1 cellular context compared by ENCODE assay signal in the genomic region with DNA sequence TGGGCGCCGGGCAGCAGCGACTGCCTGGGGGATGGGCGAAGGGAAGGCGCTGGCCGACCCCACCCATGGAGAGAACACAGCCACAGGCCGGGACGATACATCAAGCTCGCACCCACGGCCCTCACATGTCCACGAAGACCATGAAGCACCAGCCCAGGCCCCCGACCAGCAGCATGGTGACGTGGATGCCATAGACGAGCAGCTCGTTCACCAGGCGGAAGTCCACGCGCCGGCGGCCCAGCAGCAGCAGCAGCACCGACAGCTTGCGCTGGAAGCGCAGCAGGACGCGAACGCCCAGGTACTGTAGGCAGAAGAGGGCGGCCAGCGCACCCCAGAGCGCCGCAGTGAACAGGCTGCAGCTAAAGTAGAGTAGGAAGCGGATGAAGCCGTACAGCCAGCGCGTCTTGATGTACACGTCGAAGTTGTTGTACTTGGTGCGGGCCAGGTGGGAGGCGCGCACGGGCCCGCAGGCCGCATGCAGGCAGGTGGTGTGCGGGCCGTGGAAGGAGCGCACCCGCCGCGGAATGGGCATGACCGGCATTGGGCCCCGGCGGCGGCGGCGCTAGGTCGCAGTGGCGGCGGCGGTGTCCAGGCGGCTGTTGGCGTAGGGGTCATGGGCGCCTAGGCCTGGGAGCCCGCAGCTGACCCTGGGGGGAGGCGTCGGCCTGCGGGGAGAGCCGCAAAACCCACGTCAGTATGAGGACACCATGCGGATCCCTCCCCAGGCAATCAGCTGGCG.
TF ChIP-seq lines count a peak whose summit lies in the region.

No MANE protein-coding gene starts in this region.

TF ChIP-seq in GM12878, 131 proteins besides CTCF, POLR2A, EP300 and RAD21:
- no peak for TF ChIP-seq ATF7 (IDR thresholded peaks at IDR 0.05; ENCODE audit: low read depth)
- TF ChIP-seq, protein P1, sequence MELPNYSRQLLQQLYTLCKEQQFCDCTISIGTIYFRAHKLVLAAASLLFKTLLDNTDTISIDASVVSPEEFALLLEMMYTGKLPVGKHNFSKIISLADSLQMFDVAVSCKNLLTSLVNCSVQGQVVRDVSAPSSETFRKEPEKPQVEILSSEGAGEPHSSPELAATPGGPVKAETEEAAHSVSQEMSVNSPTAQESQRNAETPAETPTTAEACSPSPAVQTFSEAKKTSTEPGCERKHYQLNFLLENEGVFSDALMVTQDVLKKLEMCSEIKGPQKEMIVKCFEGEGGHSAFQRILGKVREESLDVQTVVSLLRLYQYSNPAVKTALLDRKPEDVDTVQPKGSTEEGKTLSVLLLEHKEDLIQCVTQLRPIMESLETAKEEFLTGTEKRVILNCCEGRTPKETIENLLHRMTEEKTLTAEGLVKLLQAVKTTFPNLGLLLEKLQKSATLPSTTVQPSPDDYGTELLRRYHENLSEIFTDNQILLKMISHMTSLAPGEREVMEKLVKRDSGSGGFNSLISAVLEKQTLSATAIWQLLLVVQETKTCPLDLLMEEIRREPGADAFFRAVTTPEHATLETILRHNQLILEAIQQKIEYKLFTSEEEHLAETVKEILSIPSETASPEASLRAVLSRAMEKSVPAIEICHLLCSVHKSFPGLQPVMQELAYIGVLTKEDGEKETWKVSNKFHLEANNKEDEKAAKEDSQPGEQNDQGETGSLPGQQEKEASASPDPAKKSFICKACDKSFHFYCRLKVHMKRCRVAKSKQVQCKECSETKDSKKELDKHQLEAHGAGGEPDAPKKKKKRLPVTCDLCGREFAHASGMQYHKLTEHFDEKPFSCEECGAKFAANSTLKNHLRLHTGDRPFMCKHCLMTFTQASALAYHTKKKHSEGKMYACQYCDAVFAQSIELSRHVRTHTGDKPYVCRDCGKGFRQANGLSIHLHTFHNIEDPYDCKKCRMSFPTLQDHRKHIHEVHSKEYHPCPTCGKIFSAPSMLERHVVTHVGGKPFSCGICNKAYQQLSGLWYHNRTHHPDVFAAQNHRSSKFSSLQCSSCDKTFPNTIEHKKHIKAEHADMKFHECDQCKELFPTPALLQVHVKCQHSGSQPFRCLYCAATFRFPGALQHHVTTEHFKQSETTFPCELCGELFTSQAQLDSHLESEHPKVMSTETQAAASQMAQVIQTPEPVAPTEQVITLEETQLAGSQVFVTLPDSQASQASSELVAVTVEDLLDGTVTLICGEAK (IDR thresholded peaks at IDR 0.05; ENCODE audit: borderline replicate concordance), result no peak
- TF ChIP-seq SIX5 (IDR thresholded peaks at IDR 0.05; ENCODE audit: low read depth, low read length, severe bottlenecking), result no peak
- TF ChIP-seq SMAD5 (IDR thresholded peaks at IDR 0.05; ENCODE audit: low read depth), result no peak
- no peak for TF ChIP-seq CREM (IDR thresholded peaks at IDR 0.05; ENCODE audit: low read depth)
- TF ChIP-seq, protein P2, sequence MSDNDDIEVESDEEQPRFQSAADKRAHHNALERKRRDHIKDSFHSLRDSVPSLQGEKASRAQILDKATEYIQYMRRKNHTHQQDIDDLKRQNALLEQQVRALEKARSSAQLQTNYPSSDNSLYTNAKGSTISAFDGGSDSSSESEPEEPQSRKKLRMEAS (IDR thresholded peaks at IDR 0.05; ENCODE audit: low read depth, low read length), result no peak
- TF ChIP-seq CBX3 (IDR thresholded peaks at IDR 0.05; ENCODE audit: borderline replicate concordance, low read depth), result no peak
- no peak for TF ChIP-seq CBX5 (IDR thresholded peaks at IDR 0.05; ENCODE audit: low read depth)
- no peak for TF ChIP-seq TCF3 (IDR thresholded peaks at IDR 0.05; ENCODE audit: borderline replicate concordance, insufficient read depth, low read depth, low read length)
- no peak for TF ChIP-seq HDAC6 (IDR thresholded peaks at IDR 0.05; ENCODE audit: unreplicated experiment)
- no peak for TF ChIP-seq SMAD1 (IDR thresholded peaks at IDR 0.05; ENCODE audit: low read depth, partially characterized antibody)
- TF ChIP-seq, protein P3, sequence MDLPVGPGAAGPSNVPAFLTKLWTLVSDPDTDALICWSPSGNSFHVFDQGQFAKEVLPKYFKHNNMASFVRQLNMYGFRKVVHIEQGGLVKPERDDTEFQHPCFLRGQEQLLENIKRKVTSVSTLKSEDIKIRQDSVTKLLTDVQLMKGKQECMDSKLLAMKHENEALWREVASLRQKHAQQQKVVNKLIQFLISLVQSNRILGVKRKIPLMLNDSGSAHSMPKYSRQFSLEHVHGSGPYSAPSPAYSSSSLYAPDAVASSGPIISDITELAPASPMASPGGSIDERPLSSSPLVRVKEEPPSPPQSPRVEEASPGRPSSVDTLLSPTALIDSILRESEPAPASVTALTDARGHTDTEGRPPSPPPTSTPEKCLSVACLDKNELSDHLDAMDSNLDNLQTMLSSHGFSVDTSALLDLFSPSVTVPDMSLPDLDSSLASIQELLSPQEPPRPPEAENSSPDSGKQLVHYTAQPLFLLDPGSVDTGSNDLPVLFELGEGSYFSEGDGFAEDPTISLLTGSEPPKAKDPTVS (IDR thresholded peaks at IDR 0.05; ENCODE audit: low read depth, low read length), result no peak
- TF ChIP-seq, protein P4, sequence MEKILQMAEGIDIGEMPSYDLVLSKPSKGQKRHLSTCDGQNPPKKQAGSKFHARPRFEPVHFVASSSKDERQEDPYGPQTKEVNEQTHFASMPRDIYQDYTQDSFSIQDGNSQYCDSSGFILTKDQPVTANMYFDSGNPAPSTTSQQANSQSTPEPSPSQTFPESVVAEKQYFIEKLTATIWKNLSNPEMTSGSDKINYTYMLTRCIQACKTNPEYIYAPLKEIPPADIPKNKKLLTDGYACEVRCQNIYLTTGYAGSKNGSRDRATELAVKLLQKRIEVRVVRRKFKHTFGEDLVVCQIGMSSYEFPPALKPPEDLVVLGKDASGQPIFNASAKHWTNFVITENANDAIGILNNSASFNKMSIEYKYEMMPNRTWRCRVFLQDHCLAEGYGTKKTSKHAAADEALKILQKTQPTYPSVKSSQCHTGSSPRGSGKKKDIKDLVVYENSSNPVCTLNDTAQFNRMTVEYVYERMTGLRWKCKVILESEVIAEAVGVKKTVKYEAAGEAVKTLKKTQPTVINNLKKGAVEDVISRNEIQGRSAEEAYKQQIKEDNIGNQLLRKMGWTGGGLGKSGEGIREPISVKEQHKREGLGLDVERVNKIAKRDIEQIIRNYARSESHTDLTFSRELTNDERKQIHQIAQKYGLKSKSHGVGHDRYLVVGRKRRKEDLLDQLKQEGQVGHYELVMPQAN (conservative IDR thresholded peaks at IDR 0.05), result no peak
- TF ChIP-seq, protein P5, sequence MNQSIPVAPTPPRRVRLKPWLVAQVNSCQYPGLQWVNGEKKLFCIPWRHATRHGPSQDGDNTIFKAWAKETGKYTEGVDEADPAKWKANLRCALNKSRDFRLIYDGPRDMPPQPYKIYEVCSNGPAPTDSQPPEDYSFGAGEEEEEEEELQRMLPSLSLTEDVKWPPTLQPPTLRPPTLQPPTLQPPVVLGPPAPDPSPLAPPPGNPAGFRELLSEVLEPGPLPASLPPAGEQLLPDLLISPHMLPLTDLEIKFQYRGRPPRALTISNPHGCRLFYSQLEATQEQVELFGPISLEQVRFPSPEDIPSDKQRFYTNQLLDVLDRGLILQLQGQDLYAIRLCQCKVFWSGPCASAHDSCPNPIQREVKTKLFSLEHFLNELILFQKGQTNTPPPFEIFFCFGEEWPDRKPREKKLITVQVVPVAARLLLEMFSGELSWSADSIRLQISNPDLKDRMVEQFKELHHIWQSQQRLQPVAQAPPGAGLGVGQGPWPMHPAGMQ (IDR thresholded peaks at IDR 0.05; ENCODE audit: borderline replicate concordance), result no peak
- no peak for TF ChIP-seq SRF (IDR thresholded peaks at IDR 0.05; ENCODE audit: low read depth in 2 of 2, low read length in 2 of 2)
